Comparison of ENCODE assay signal across 7 cellular contexts in genomic region chr9:19408693-19409405, GRCh38.
DNase-seq lines count a peak whose midpoint lies in the region; ATAC-seq and TF ChIP-seq lines count a peak whose summit lies in the region.

ACER2 (plus strand) TSS chr9:19409009; CDS start chr9:19409085, 76 bp downstream.

- DNase-seq in NCI-H187 (lab: John Stamatoyannopoulos, UW), result peak; percentile 75 to 82
- peak; percentile 86 for DNase-seq in T-helper 22 cell (ENCODE audit: low read depth)
- peak; percentile 55 for DNase-seq in astrocyte of the cerebellum (ENCODE audit: low read depth)
- peak; percentile 73 to 93 for DNase-seq in hippocampal formation (lab: John Stamatoyannopoulos, UW)
- DNase-seq in retina, result peak; percentile 96

- peak; percentile 86 for TF ChIP-seq POLR2A in GM18505 (IDR thresholded peaks at IDR 0.05; ENCODE audit: borderline replicate concordance, extremely low read depth, insufficient read depth, insufficient read length)

- in situ Hi-C loops in astrocyte of the cerebellum (cut with HindIII; ENCODE audit: low sequenced_read_pairs), result no loop called here

- ATAC-seq in GM18505 (IDR thresholded peaks at IDR 0.05; ENCODE audit: unreplicated experiment), result peak; percentile 97
- ATAC-seq in HG02938 (IDR thresholded peaks at IDR 0.05; ENCODE audit: unreplicated experiment), result peak; percentile 83

- peak within 1 kb of the TSS; percentile 80 for H3K4me3 ChIP-seq in astrocyte of the cerebellum (ENCODE audit: low read depth, low read length)

- TF ChIP-seq CTCF in astrocyte of the cerebellum (IDR thresholded peaks at IDR 0.05; ENCODE audit: low read depth, low read length, missing control alignments), result no peak

Comparison
In these comparisons a context has a peak if more than half of its experiments do, and no peak if none do; other contexts are left out.
1. Peak in every context shown above with its lines: DNase-seq, ATAC-seq and H3K4me3 ChIP-seq.